Comparison of ENCODE assay signal across 1 cellular context in genomic region chr6:150866147-150867073, GRCh38.
TF ChIP-seq lines count a peak whose summit lies in the region.

No MANE protein-coding gene starts in this region.

TF ChIP-seq in HEK293, 187 proteins besides CTCF, POLR2A, EP300 and RAD21 (continued from another document):
- TF ChIP-seq ZNF148 (tag by site-specific recombination; IDR thresholded peaks at IDR 0.05; ENCODE audit: borderline replicate concordance) (no peak), GLIS2 (tag by site-specific recombination; IDR thresholded peaks at IDR 0.05) (peak; percentile 73), ZBTB11 (tag by site-specific recombination; conservative IDR thresholded peaks at IDR 0.05; ENCODE audit: low read depth) (peak; percentile 34), ZNF48 (tag by site-specific recombination; IDR thresholded peaks at IDR 0.05) (no peak), ZNF792 (tag by site-specific recombination; IDR thresholded peaks at IDR 0.05) (no peak), ZNF335 (tag by site-specific recombination; conservative IDR thresholded peaks at IDR 0.05) (peak; percentile 36), EGR2 (tag by site-specific recombination; IDR thresholded peaks at IDR 0.05; ENCODE audit: low read depth) (peak; percentile 60; the same call in 1 of the 2 replicates), TSHZ1 (tag by site-specific recombination; IDR thresholded peaks at IDR 0.05; ENCODE audit: borderline replicate concordance) (peak; percentile 13; the same call in 1 of the 2 replicates), ZSCAN30 (tag by site-specific recombination; IDR thresholded peaks at IDR 0.05) (peak; percentile 67; the same call in 1 of the 2 replicates), ZNF629 (tag by site-specific recombination; IDR thresholded peaks at IDR 0.05) (peak; percentile 36; the same call in 1 of the 2 replicates), ZNF791 (tag by site-specific recombination; IDR thresholded peaks at IDR 0.05) (no peak), ZNF561 (tag by site-specific recombination; IDR thresholded peaks at IDR 0.05; ENCODE audit: borderline replicate concordance) (peak; percentile 97), ZBTB1 (tag by site-specific recombination; IDR thresholded peaks at IDR 0.05) (no peak), INSM2 (tag by site-specific recombination; IDR thresholded peaks at IDR 0.05) (peak; percentile 17), ZNF239 (tag by site-specific recombination; IDR thresholded peaks at IDR 0.05) (no peak), ZNF623 (tag by site-specific recombination; IDR thresholded peaks at IDR 0.05) (no peak), ZNF677 (tag by site-specific recombination; IDR thresholded peaks at IDR 0.05) (no peak), ZNF518A (tag by site-specific recombination; conservative IDR thresholded peaks at IDR 0.05; ENCODE audit: low read depth) (no peak), KLF17 (tag by site-specific recombination; IDR thresholded peaks at IDR 0.05) (peak; percentile 80)
